Comparison of ENCODE assay signal across 16 cellular contexts in genomic region chr9:93579711-93580516, GRCh38. TPM values are rescaled to one million over a fixed set of nuclear protein-coding genes. Genes with fewer than 3 reads are reported as not detected.
DNase-seq lines count a peak whose midpoint lies in the region; ATAC-seq and TF ChIP-seq lines count a peak whose summit lies in the region.
"Had no signal": no experiment of that assay in that cellular context is flagged by ENCODE, and none has a peak within 500 bp of the region (broad histone marks: within the 10 kb centered on the region; RNA-seq: fewer than 3 reads in every experiment).

No MANE protein-coding gene starts in this region.

- H3K9me3 Mint-ChIP-seq in HFFc6 (peaks cover 21% of the 10 kb centered on the region), brain (peaks cover 4 to 14% (median 12%) of the 10 kb centered on the region in 5 experiments)
- peaks cover 4 to 9% of the 10 kb centered on the region in 2 donors for H3K9me3 Mint-ChIP-seq in stimulated activated naive CD8-positive, alpha-beta T cell treated with anti-CD3 and anti-CD28 coated beads, Interleukin-15, amount 100 ng/mL, for 72 hours
- H3K9me3 Mint-ChIP-seq: GM23338 had no signal

- no peaks in the 10 kb centered on the region for H3K27me3 ChIP-seq in sigmoid colon

- H3K36me3 ChIP-seq in sigmoid colon = no peaks in the 10 kb centered on the region

- H3K4me3 ChIP-seq in sigmoid colon = no peak overlapping the region
- H3K4me3 ChIP-seq: GM23338 had no signal

- H3K9me3 ChIP-seq in sigmoid colon = no peaks in the 10 kb centered on the region

- H3K27me3 Mint-ChIP-seq in HFFc6 (ENCODE audit: insufficient read depth) (peaks cover 2% of the 10 kb centered on the region; the same call in 1 of the 2 replicates), brain (peaks cover 5% of the 10 kb centered on the region)
- H3K27me3 Mint-ChIP-seq in stimulated activated naive CD8-positive, alpha-beta T cell treated with anti-CD3 and anti-CD28 coated beads, Interleukin-15, amount 100 ng/mL, for 72 hours = no peaks in the 10 kb centered on the region
- H3K27me3 Mint-ChIP-seq: activated CD4-positive, alpha-beta T cell treated with anti-CD3 and anti-CD28 coated beads, Interleukin-2, amount 10 ng/mL, durations not matched to agents 24 days and 14 days had no signal

- H3K4me1 Mint-ChIP-seq in HFFc6 (ENCODE audit: low read depth) (peaks cover 43% of the 10 kb centered on the region), brain (peaks cover 64% of the 10 kb centered on the region)
- H3K4me1 Mint-ChIP-seq in stimulated activated naive CD8-positive, alpha-beta T cell treated with anti-CD3 and anti-CD28 coated beads, Interleukin-15, amount 100 ng/mL, for 72 hours = peaks cover 54% of the 10 kb centered on the region

- ATAC-seq in left lobe of liver (no peak), GM19328 (IDR thresholded peaks at IDR 0.05; ENCODE audit: unreplicated experiment) (no peak)
- no peak for ATAC-seq in stimulated activated naive CD8-positive, alpha-beta T cell treated with anti-CD3 and anti-CD28 coated beads, Interleukin-15, amount 100 ng/mL, for 72 hours
- ATAC-seq: GM23338 had no signal

- H3K27ac Mint-ChIP-seq in HFFc6 (peak overlapping the region; percentile 38; the same call in 1 of the 2 replicates), brain (peak overlapping the region in 4 of 5 experiments; percentile 31 to 96 (median 92))
- H3K27ac Mint-ChIP-seq in stimulated activated naive CD8-positive, alpha-beta T cell treated with anti-CD3 and anti-CD28 coated beads, Interleukin-15, amount 100 ng/mL, for 72 hours = peak overlapping the region in 1 of 2 donors; percentile 55
- H3K27ac Mint-ChIP-seq: activated CD4-positive, alpha-beta T cell treated with anti-CD3 and anti-CD28 coated beads, Interleukin-2, amount 10 ng/mL, durations not matched to agents 24 days and 14 days; activated naive CD4-positive, alpha-beta T cell treated with anti-CD3 and anti-CD28 coated beads for 36 hours; GM23338; mesothelial cell of epicardium had no signal

- WGBS in sigmoid colon, 2 donors = 87 to 89% methylated on average over 20 of the region's 20 CpGs

- TF ChIP-seq POLR2A in sigmoid colon (IDR thresholded peaks at IDR 0.05) = no peak

- peak overlapping the region; percentile 61 to 95 (median 78) for H3K27ac ChIP-seq in sigmoid colon
- H3K27ac ChIP-seq: HL-60 had no signal

- TF ChIP-seq CTCF in HFFc6 (IDR thresholded peaks at IDR 0.05) (no peak), brain (conservative IDR thresholded peaks at IDR 0.05) (no peak), sigmoid colon (IDR thresholded peaks at IDR 0.05) (no peak)

- H3K4me3 Mint-ChIP-seq in HFFc6 (no peak overlapping the region), brain (peak overlapping the region; percentile 87 to 93 (median 90))
- no peak overlapping the region for H3K4me3 Mint-ChIP-seq in stimulated activated naive CD8-positive, alpha-beta T cell treated with anti-CD3 and anti-CD28 coated beads, Interleukin-15, amount 100 ng/mL, for 72 hours
- H3K4me3 Mint-ChIP-seq: activated CD4-positive, alpha-beta T cell treated with anti-CD3 and anti-CD28 coated beads, Interleukin-2, amount 10 ng/mL, durations not matched to agents 24 days and 14 days; activated naive CD4-positive, alpha-beta T cell treated with anti-CD3 and anti-CD28 coated beads for 36 hours; GM23338 had no signal

- DNase-seq in HFFc6 (no peak), left lobe of liver (ENCODE audit: low spot score) (peak; percentile 36), sigmoid colon (no peak), HT-29 (ENCODE audit: low spot score) (no peak), dermis blood vessel endothelial cell (no peak)
- DNase-seq in stimulated activated naive CD8-positive, alpha-beta T cell treated with anti-CD3 and anti-CD28 coated beads, Interleukin-15, amount 100 ng/mL, for 72 hours = no peak
- DNase-seq: activated CD4-positive, alpha-beta T cell treated with anti-CD3 and anti-CD28 coated beads, Interleukin-2, amount 10 ng/mL, durations not matched to agents 24 days and 14 days; activated naive CD4-positive, alpha-beta T cell treated with anti-CD3 and anti-CD28 coated beads for 36 hours; retina; stimulated activated CD4-positive, alpha-beta T cell treated with anti-CD3 and anti-CD28 coated beads, Interleukin-4, amount 100 ng/mL, for 24 hours; stimulated activated naive CD4-positive, alpha-beta T cell treated with Interleukin-2 at 50 U/mL for 16 hours had no signal

- peaks cover 0 to 60% (median 56%) of the 10 kb centered on the region in 4 donors for H3K4me1 ChIP-seq in sigmoid colon

- intact Hi-C loops in sigmoid colon (cut with DNase I) = no loop called here

- no peak for TF ChIP-seq EP300 in sigmoid colon (IDR thresholded peaks at IDR 0.05)

- H3K36me3 Mint-ChIP-seq in HFFc6 (ENCODE audit: low read depth) = peaks cover 21% of the 10 kb centered on the region
- peaks cover 23% of the 10 kb centered on the region for H3K36me3 Mint-ChIP-seq in brain

RNA-seq across cellular contexts. Expression of gene PHF2, which starts 3.5 kb away (rescaled TPM):
- total RNA-seq in HFFc6 (2021; fragmentation: NEBNext Ultra II Directional; extraction: Animal tissue kit (Norgen Biotek cat#: 25700)) = 10 to 100 TPM; 15.4 to 17.5 (median 16.6) TPM
- polyA plus RNA-seq in brain (ENCODE audit: insufficient read depth, low read depth, low replicate concordance) (63.6 TPM), sigmoid colon (10 to 100 TPM; 10.9 to 16.7 (median 12.6) TPM)
- total RNA-seq in left lobe of liver (7.3 TPM), sigmoid colon (10 to 100 TPM; 21.4 to 31.9 (median 28.5) TPM), dermis blood vessel endothelial cell (16.0 and 16.3 TPM in 2 replicates)
- total RNA-seq in HT-29 (2014; rRNA removed; shearing (Covaris generic)) = 13.3 and 14.2 TPM in 2 replicates

Comparison
In these comparisons a context has a peak if more than half of its experiments do, and no peak if none do; other contexts are left out.
1. H3K4me3 Mint-ChIP-seq: peak in brain (5 of 5); none in HFFc6 (single experiment) and stimulated activated naive CD8-positive, alpha-beta T cell treated with anti-CD3 and anti-CD28 coated beads, Interleukin-15, amount 100 ng/mL, for 72 hours (0 of 2).